ENCODE assay signal across 19 cellular contexts in the genomic region with DNA sequence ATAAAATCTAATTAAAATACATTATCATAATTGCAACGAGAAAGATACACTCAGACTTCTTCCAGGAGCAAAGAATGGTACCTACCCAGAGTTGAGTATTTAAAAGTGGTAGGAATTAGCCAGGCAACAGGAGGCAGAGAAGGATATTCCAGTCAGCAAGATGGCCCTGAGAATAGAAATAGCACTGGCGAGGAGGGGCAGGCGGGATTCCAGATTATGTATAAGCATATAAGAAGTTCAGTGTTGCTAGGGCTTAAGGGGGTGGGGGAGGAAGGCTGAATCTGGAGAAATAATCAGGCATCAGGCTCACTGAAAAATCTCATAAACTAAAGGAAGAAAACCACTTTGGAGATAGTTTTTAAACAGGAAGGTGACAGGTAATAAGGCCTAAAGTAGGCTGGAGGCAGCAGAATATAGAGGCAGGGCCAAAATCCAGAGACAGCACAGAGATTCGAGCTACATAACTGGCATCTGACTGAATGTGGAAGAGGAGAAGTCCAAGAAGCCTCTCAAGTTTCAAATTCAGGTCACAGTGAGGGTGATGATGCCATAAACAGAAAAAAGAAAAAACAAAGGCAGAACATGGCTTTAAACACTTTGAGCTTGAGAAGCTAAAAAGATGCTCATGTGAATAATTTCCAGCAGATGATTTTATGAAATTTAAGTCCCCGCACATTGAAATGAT.
"Had no signal": no experiment of that assay in that cellular context is flagged by ENCODE, and none has a peak within 500 bp of the region (broad histone marks: within the 10 kb centered on the region; RNA-seq: fewer than 3 reads in every experiment).

No MANE protein-coding gene starts in this region.

- ATAC-seq: body of pancreas; heart right ventricle; left lung; stimulated activated memory B cell treated with anti-CD40 and anti-IgM and Interleukin-4, amounts not matched to agents 10 μg/mL and 1 μg/mL and 100 μg/mL, for 72 hours had no signal

- H3K4me3 ChIP-seq: body of pancreas, heart right ventricle, left lung, neural progenitor cell, smooth muscle cell, upper lobe of left lung had no signal

- H3K27ac ChIP-seq: body of pancreas, heart right ventricle, left lung, neural progenitor cell, parathyroid adenoma, upper lobe of left lung had no signal

- H3K9me3 Mint-ChIP-seq: activated T-helper 2 cell treated with anti-CD3 and anti-CD28 coated beads, Interferon-gamma antibody, Interleukin-2, Interleukin-4, amounts not matched to agents 10 μg/mL and 5 μg/mL and 100 μg/mL, durations not matched to agents 14 hours and 24 hours and 36 hours; central memory CD8-positive, alpha-beta T cell; memory B cell; stimulated activated memory B cell treated with anti-CD40 and anti-IgM and Interleukin-4, amounts not matched to agents 10 μg/mL and 1 μg/mL and 100 μg/mL, for 72 hours had no signal

- H3K27ac Mint-ChIP-seq: activated T-helper 2 cell treated with anti-CD3 and anti-CD28 coated beads, Interferon-gamma antibody, Interleukin-2, Interleukin-4, amounts not matched to agents 10 μg/mL and 5 μg/mL and 100 μg/mL, durations not matched to agents 14 hours and 24 hours and 36 hours; memory B cell; neural progenitor cell; stimulated activated memory B cell treated with anti-CD40 and anti-IgM and Interleukin-4, amounts not matched to agents 10 μg/mL and 1 μg/mL and 100 μg/mL, for 72 hours had no signal

- H3K27me3 ChIP-seq: body of pancreas, heart right ventricle, left lung, neural progenitor cell, upper lobe of left lung had no signal

- H3K27me3 Mint-ChIP-seq: central memory CD8-positive, alpha-beta T cell; memory B cell; stimulated activated memory B cell treated with anti-CD40 and anti-IgM and Interleukin-4, amounts not matched to agents 10 μg/mL and 1 μg/mL and 100 μg/mL, for 72 hours had no signal

- H3K4me1 ChIP-seq: parathyroid adenoma had no signal

- DNase-seq: activated CD4-positive, alpha-beta T cell treated with anti-CD3 and anti-CD28 coated beads, Interleukin-2, amount 50 U/mL, for 1 hour; activated naive CD4-positive, alpha-beta T cell treated with anti-CD3 and anti-CD28 coated beads, Interleukin-2, amount 50 U/mL, for 16 hours; activated T-cell treated with anti-CD3 and anti-CD28 coated beads for 4 hours; amniotic stem cell; body of pancreas; dermis blood vessel endothelial cell; heart right ventricle; islet precursor cell; left lung; stimulated activated CD4-positive, alpha-beta T cell treated with anti-CD3 and anti-CD28 coated beads, Interleukin-1b, Interleukin-23, amount 100 ng/mL, for 48 hours; T-helper 2 cell; upper lobe of left lung had no signal

- H3K4me3 Mint-ChIP-seq: central memory CD8-positive, alpha-beta T cell; memory B cell; neural progenitor cell; stimulated activated memory B cell treated with anti-CD40 and anti-IgM and Interleukin-4, amounts not matched to agents 10 μg/mL and 1 μg/mL and 100 μg/mL, for 72 hours had no signal

- H3K9me3 ChIP-seq: body of pancreas, heart right ventricle, left lung, upper lobe of left lung had no signal

- H3K36me3 ChIP-seq: heart right ventricle, left lung, neural progenitor cell, upper lobe of left lung had no signal
